In the genomic region with DNA sequence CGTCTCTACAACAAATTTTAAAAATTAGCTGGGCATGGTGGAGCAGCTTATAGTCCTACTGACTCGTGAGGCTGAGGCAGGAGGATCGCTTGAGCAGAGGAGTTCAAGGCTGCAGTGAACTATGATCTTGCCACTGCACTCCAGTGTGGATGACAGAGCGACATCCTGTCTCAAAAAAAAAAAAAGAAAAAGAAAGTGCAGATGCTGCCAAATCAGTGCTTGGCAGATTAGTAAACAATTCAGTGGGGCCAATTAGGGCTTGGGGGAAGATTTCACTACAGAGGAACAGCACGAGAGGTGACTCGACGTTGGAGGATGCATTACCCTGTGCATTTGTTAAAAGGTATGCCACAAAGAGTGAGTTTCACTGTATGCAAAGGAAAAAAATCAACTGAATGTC, we compare ENCODE assay signal across 26 cellular contexts. TPM values are rescaled to one million over a fixed set of nuclear protein-coding genes. Genes with fewer than 3 reads are reported as not detected.
DNase-seq lines count a peak whose midpoint lies in the region; ATAC-seq, FAIRE-seq and TF ChIP-seq lines count a peak whose summit lies in the region.
"Had no signal": no experiment of that assay in that cellular context is flagged by ENCODE, and none has a peak within 500 bp of the region (broad histone marks: within the 10 kb centered on the region; RNA-seq: fewer than 3 reads in every experiment).

No MANE protein-coding gene starts in this region.

- H3K4me3 ChIP-seq in GM23248 (no peak overlapping the region), HepG2 (replicated peaks in 1 of 3; ENCODE audit: insufficient read depth in 1 of 3, low read depth in 2 of 3, low read length in 3 of 3) (no peak overlapping the region), aorta (ENCODE audit: low read length in 2 of 2) (no peak overlapping the region), gastroesophageal sphincter (no peak overlapping the region)
- H3K4me3 ChIP-seq: gastrocnemius medialis, GM23338, MG63, Peyer's patch, SJSA1, upper lobe of left lung had no signal

- H3K36me3 Mint-ChIP-seq in activated T-helper 17 cell treated with anti-CD3 and anti-CD28 coated beads, Interleukin-2, amount 50 U/mL, for 72 hours (ENCODE audit: low read depth), result no peaks in the 10 kb centered on the region
- H3K36me3 Mint-ChIP-seq in T-helper 2 cell treated with Interferon-gamma antibody and Interleukin-4, amounts not matched to agents 5 μg/mL and 100 μg/mL, for 36 hours (ENCODE audit: low read depth), result no peaks in the 10 kb centered on the region

- no peaks in the 10 kb centered on the region for H3K9me3 Mint-ChIP-seq in activated T-helper 17 cell treated with anti-CD3 and anti-CD28 coated beads, Interleukin-2, amount 50 U/mL, for 72 hours
- H3K9me3 Mint-ChIP-seq in T-helper 2 cell treated with Interferon-gamma antibody and Interleukin-4, amounts not matched to agents 5 μg/mL and 100 μg/mL, for 36 hours, result no peaks in the 10 kb centered on the region
- H3K9me3 Mint-ChIP-seq: activated B cell treated with CpG ODN at 0.5 μM for 24 hours; activated CD4-positive, alpha-beta memory T cell treated with anti-CD3 and anti-CD28 coated beads, Interleukin-2, amount 10 ng/mL, durations not matched to agents 7 days and 5 days had no signal

- no peak for FAIRE-seq in HepG2 (lab: Jason Lieb, UNC)
- no peak for FAIRE-seq in H54 (lab: Jason Lieb, UNC)
- FAIRE-seq: astrocyte, keratinocyte had no signal

- WGBS in GM23248 (ENCODE audit: low coverage in 1 of 2, low lambda C conversion rate in 2 of 2, missing lambda C conversion rate in 2 of 2), 2 experiments, result 39 to 42% methylated on average over 7 of the region's 7 CpGs
- WGBS in HepG2 (ENCODE audit: low lambda C conversion rate), result 21% methylated on average over 7 of the region's 7 CpGs
- 79 to 81% methylated on average over 7 of the region's 7 CpGs for WGBS in aorta, 2 donors
- WGBS in gastroesophageal sphincter (ENCODE audit: low coverage in 1 of 2), 2 donors, result 55 to 59% methylated on average over 5 to 7 of the region's 7 CpGs

- H2AFZ ChIP-seq in GM23248 (no peak overlapping the region), HepG2 (ENCODE audit: low read length) (no peak overlapping the region)
- H2AFZ ChIP-seq: GM23338 had no signal

- POLR2A ChIA-PET in HepG2 (lab: Yijun Ruan, JAX), result no interaction called here

- H3K4me3 Mint-ChIP-seq in activated T-helper 17 cell treated with anti-CD3 and anti-CD28 coated beads, Interleukin-2, amount 50 U/mL, for 72 hours, result no peak overlapping the region
- no peak overlapping the region for H3K4me3 Mint-ChIP-seq in T-helper 2 cell treated with Interferon-gamma antibody and Interleukin-4, amounts not matched to agents 5 μg/mL and 100 μg/mL, for 36 hours
- H3K4me3 Mint-ChIP-seq: activated B cell treated with CpG ODN at 0.5 μM for 24 hours; activated CD4-positive, alpha-beta memory T cell treated with anti-CD3 and anti-CD28 coated beads, Interleukin-2, amount 10 ng/mL, durations not matched to agents 7 days and 5 days; GM23338 had no signal

- no peaks in the 10 kb centered on the region for H4K20me1 ChIP-seq in GM23248 (ENCODE audit: insufficient read depth)
- H4K20me1 ChIP-seq in HepG2 (ENCODE audit: insufficient read depth, low read length), result no peaks in the 10 kb centered on the region

- no TSS peak for BruUV-seq in HepG2 (replicated peaks; lab: Mats Ljungman, UMichigan)

- H3K27ac Mint-ChIP-seq in activated T-helper 17 cell treated with anti-CD3 and anti-CD28 coated beads, Interleukin-2, amount 50 U/mL, for 72 hours, result no peak overlapping the region
- H3K27ac Mint-ChIP-seq in T-helper 2 cell treated with Interferon-gamma antibody and Interleukin-4, amounts not matched to agents 5 μg/mL and 100 μg/mL, for 36 hours, result no peak overlapping the region
- H3K27ac Mint-ChIP-seq: activated B cell treated with CpG ODN at 0.5 μM for 24 hours; activated CD4-positive, alpha-beta memory T cell treated with anti-CD3 and anti-CD28 coated beads, Interleukin-2, amount 10 ng/mL, durations not matched to agents 7 days and 5 days; GM23338 had no signal

- in situ Hi-C loops in Caki2 (cut with HindIII; ENCODE audit: low pct_unique_long_range_greater_than_20kb, low sequenced_read_pairs) (no loop called here), GM23248 (cut with MboI) (no loop called here), HepG2 (cut with HindIII; ENCODE audit: extremely low pct_ligation_motif_present, low pct_unique_long_range_greater_than_20kb) (no loop called here)

- H3F3A ChIP-seq in GM23248 (ENCODE audit: insufficient read depth), result peaks cover 7% of the 10 kb centered on the region; the same call in 1 of the 2 replicates

- no peak overlapping the region for H3K27ac ChIP-seq in GM23248
- H3K27ac ChIP-seq in HepG2 (ENCODE audit: extremely low read length, insufficient read depth, low read length), result no peak overlapping the region
- H3K27ac ChIP-seq in aorta (ENCODE audit: low read depth in 1 of 2, low read length in 2 of 2), result no peak overlapping the region
- no peak overlapping the region for H3K27ac ChIP-seq in gastroesophageal sphincter
- H3K27ac ChIP-seq: gastrocnemius medialis, Peyer's patch, SJSA1, upper lobe of left lung had no signal

- H3K9ac ChIP-seq in GM23248, result no peak overlapping the region
- H3K9ac ChIP-seq in HepG2 (ENCODE audit: insufficient read depth, low read depth, low read length), result no peak overlapping the region

- no peaks in the 10 kb centered on the region for H3K4me1 Mint-ChIP-seq in activated T-helper 17 cell treated with anti-CD3 and anti-CD28 coated beads, Interleukin-2, amount 50 U/mL, for 72 hours
- no peaks in the 10 kb centered on the region for H3K4me1 Mint-ChIP-seq in T-helper 2 cell treated with Interferon-gamma antibody and Interleukin-4, amounts not matched to agents 5 μg/mL and 100 μg/mL, for 36 hours (ENCODE audit: low read depth)
- H3K4me1 Mint-ChIP-seq: activated B cell treated with CpG ODN at 0.5 μM for 24 hours had no signal

- DNase-seq in Caki2 (ENCODE audit: low read depth) (peak; percentile 3), GM23248 (peak; percentile 29), HepG2 (ENCODE audit: low spot score) (no peak), aorta (no peak), H54 (ENCODE audit: insufficient read length, low spot score) (no peak)
- no peak for DNase-seq in T-helper 2 cell treated with Interferon-gamma antibody and Interleukin-4, amounts not matched to agents 5 μg/mL and 100 μg/mL, for 36 hours (ENCODE audit: low spot score)
- DNase-seq: activated B cell treated with CpG ODN at 0.5 μM for 24 hours; activated CD4-positive, alpha-beta memory T cell treated with anti-CD3 and anti-CD28 coated beads, Interleukin-2, amount 10 ng/mL, durations not matched to agents 7 days and 5 days; activated naive CD4-positive, alpha-beta T cell treated with Interleukin-2 at 50 U/mL for 16 hours; activated T-cell treated with anti-CD3 and anti-CD28 coated beads for 4 hours; AML-193; cerebellar nuclear complex; COR-L47; gastrocnemius medialis; MG63; NCI-H1930; occipital lobe; Peyer's patch; stimulated activated CD4-positive, alpha-beta T cell treated with anti-CD3 and anti-CD28 coated beads, Interleukin-12 subunit alpha, Interleukin-12 subunit beta, amount 100 ng/mL, for 4 hours; upper lobe of left lung had no signal

- H3K27me3 Mint-ChIP-seq in activated T-helper 17 cell treated with anti-CD3 and anti-CD28 coated beads, Interleukin-2, amount 50 U/mL, for 72 hours, result peaks cover 18% of the 10 kb centered on the region
- peaks cover 35% of the 10 kb centered on the region for H3K27me3 Mint-ChIP-seq in T-helper 2 cell treated with Interferon-gamma antibody and Interleukin-4, amounts not matched to agents 5 μg/mL and 100 μg/mL, for 36 hours (ENCODE audit: low read depth)

- H3K36me3 ChIP-seq in GM23248 (ENCODE audit: low read depth) (no peaks in the 10 kb centered on the region), HepG2 (replicated peaks in 1 of 2; ENCODE audit: control insufficient read depth in 1 of 2, insufficient read depth in 2 of 2, low read length in 2 of 2) (no peaks in the 10 kb centered on the region), aorta (ENCODE audit: control insufficient read depth in 1 of 2, insufficient read depth in 2 of 2, low read length in 1 of 2) (no peaks in the 10 kb centered on the region), gastroesophageal sphincter (no peaks in the 10 kb centered on the region)
- H3K36me3 ChIP-seq: gastrocnemius medialis, MG63, Peyer's patch, SJSA1, upper lobe of left lung had no signal

- intact Hi-C loops in HepG2 (cut with micrococcal nuclease; ENCODE audit: unreplicated experiment), result no loop called here
- intact Hi-C loops in aorta (cut with DNase I), result no loop called here

- no peak for TF ChIP-seq RAD21 in HepG2 (CRISPR knock-in tag; IDR thresholded peaks at IDR 0.05)

- no peak for TF ChIP-seq POLR2A in HepG2 (IDR thresholded peaks at IDR 0.05; ENCODE audit: insufficient read depth in 1 of 2, low read depth in 2 of 2, low read length in 2 of 2)
- TF ChIP-seq POLR2A in gastroesophageal sphincter (IDR thresholded peaks at IDR 0.05), result no peak
- TF ChIP-seq POLR2A in H54 (IDR thresholded peaks at IDR 0.05; ENCODE audit: low read depth, low read length), result no peak

- ATAC-seq in activated T-helper 17 cell treated with anti-CD3 and anti-CD28 coated beads, Interleukin-2, amount 50 U/mL, for 72 hours (replicated peaks), result peak; percentile 16
- ATAC-seq in HepG2, result no peak
- ATAC-seq in aorta (ENCODE audit: low FRiP score), result no peak
- no peak for ATAC-seq in gastroesophageal sphincter
- ATAC-seq: gastrocnemius medialis, GM23338 had no signal

- H3K4me1 ChIP-seq in GM23248 (ENCODE audit: insufficient read depth), result peaks cover 8% of the 10 kb centered on the region
- H3K4me1 ChIP-seq in HepG2 (ENCODE audit: insufficient read depth, low read length), result peaks cover 6% of the 10 kb centered on the region
- H3K4me1 ChIP-seq in aorta (ENCODE audit: control insufficient read depth in 1 of 2, insufficient read depth in 2 of 2, low read length in 2 of 2), result no peaks in the 10 kb centered on the region
- no peaks in the 10 kb centered on the region for H3K4me1 ChIP-seq in gastroesophageal sphincter
- H3K4me1 ChIP-seq: gastrocnemius medialis, Peyer's patch, upper lobe of left lung had no signal

- TF ChIP-seq CTCF in HepG2 (CRISPR knock-in tag; IDR thresholded peaks at IDR 0.05), result no peak
- TF ChIP-seq CTCF in gastroesophageal sphincter (IDR thresholded peaks at IDR 0.05), result no peak

- H3K27me3 ChIP-seq in GM23248 (replicated peaks; ENCODE audit: insufficient read depth) (no peaks in the 10 kb centered on the region), HepG2 (ENCODE audit: control insufficient read depth in 1 of 2, insufficient read depth in 2 of 2, low read length in 2 of 2) (peaks cover 0 to 23% of the 10 kb centered on the region in 2 experiments; a peak in 2 of 5 replicates), aorta (ENCODE audit: control insufficient read depth in 1 of 2, insufficient read depth in 2 of 2, low read length in 1 of 2) (no peaks in the 10 kb centered on the region), gastroesophageal sphincter (peaks cover 14% of the 10 kb centered on the region)
- H3K27me3 ChIP-seq: MG63, Peyer's patch had no signal

- H3K9me2 ChIP-seq in GM23248 (ENCODE audit: insufficient read depth), result no peaks in the 10 kb centered on the region

- no peak overlapping the region for H3K4me2 ChIP-seq in GM23248 (ENCODE audit: unreplicated experiment)
- no peak overlapping the region for H3K4me2 ChIP-seq in HepG2 (ENCODE audit: low read depth, low read length)
- H3K4me2 ChIP-seq: GM23338 had no signal

- H3K9me3 ChIP-seq in GM23248 (ENCODE audit: low read depth) (no peaks in the 10 kb centered on the region), HepG2 (ENCODE audit: low read length) (no peaks in the 10 kb centered on the region), aorta (ENCODE audit: control insufficient read depth, low read length) (no peaks in the 10 kb centered on the region), gastroesophageal sphincter (no peaks in the 10 kb centered on the region)
- H3K9me3 ChIP-seq: gastrocnemius medialis, MG63, Peyer's patch, SJSA1, upper lobe of left lung had no signal

- no peaks in the 10 kb centered on the region for H3K79me2 ChIP-seq in GM23248 (ENCODE audit: insufficient read depth)
- no peaks in the 10 kb centered on the region for H3K79me2 ChIP-seq in HepG2 (ENCODE audit: insufficient read depth, low read length)

- no peak for TF ChIP-seq EP300 in HepG2 (IDR thresholded peaks at IDR 0.05; ENCODE audit: low read depth in 2 of 2, low read length in 2 of 2)
- no peak for TF ChIP-seq EP300 in HepG2 (CRISPR knock-in tag; IDR thresholded peaks at IDR 0.05; ENCODE audit: borderline replicate concordance)
- TF ChIP-seq EP300 in gastroesophageal sphincter (IDR thresholded peaks at IDR 0.05), result no peak

- CTCF ChIA-PET in HepG2 (lab: Yijun Ruan, JAX; ENCODE audit: low intra/inter-chr PET ratio, low total read pairs), result no interaction called here

RNA-seq across cellular contexts. Expression of a gene that starts 31.5 kb away (rescaled TPM):
- not detected in 2 replicates for total RNA-seq in Caki2 (2014; rRNA removed; shearing (Covaris generic); ENCODE audit: low replicate concordance)
- total RNA-seq in GM23248 (2014; rRNA removed; shearing (Covaris generic)), result 0.43 and 0.89 TPM in 2 replicates
- polyA plus RNA-seq in GM23248 (2016; fragmentation: Nextera tagmentation; extraction: Ambion mirVana) (0.28 and 0.42 TPM in 2 replicates), HepG2 (2011; rRNA removed) (0.09 and 0.12 TPM in 2 replicates), aorta (1 to 10 TPM; 1.3 to 1.8 TPM)
- 1 to 10 TPM; 1.8 TPM for total RNA-seq in activated T-helper 17 cell treated with anti-CD3 and anti-CD28 coated beads, Interleukin-2, amount 50 U/mL, for 72 hours
- total RNA-seq in HepG2 (2016; rRNA removed; fragmentation: Illumina TruSeq; extraction: Trizol) (not detected in 2 replicates), aorta (1 to 10 TPM; 6.1 to 7.4 TPM), gastroesophageal sphincter (1 to 10 TPM in 3 of 4 donors, under 1 TPM in 1; 0.25 to 1.5 (median 1.3) TPM)
- not detected in 2 replicates for total RNA-seq in HepG2 (2016; cell fraction: cytosol; rRNA removed; fragmentation: Illumina TruSeq; extraction: Trizol; ENCODE audit: low read depth)
- not detected in 2 replicates for total RNA-seq in HepG2 (2016; cell fraction: insoluble cytoplasmic fraction; rRNA removed; fragmentation: Illumina TruSeq; extraction: Trizol)
- total RNA-seq in HepG2 (2016; cell fraction: membrane; rRNA removed; fragmentation: Illumina TruSeq; extraction: Trizol), result not detected in 2 replicates
- total RNA-seq in HepG2 (2016; cell fraction: nucleus; rRNA removed; fragmentation: Illumina TruSeq; extraction: Trizol), result not detected in 2 replicates
- 0.05 TPM in 1 of 2 replicates, not detected in the other for polyA plus RNA-seq in HepG2 (2011; cell fraction: cytosol; rRNA removed)
- polyA plus RNA-seq in HepG2 (2011; cell fraction: nucleus; rRNA removed), result 0.21 and 0.40 TPM in 2 replicates
- polyA plus RNA-seq in HepG2 (2012), result 0.04 TPM in 1 of 2 replicates, not detected in the other
- polyA plus RNA-seq in HepG2 (2016; cell fraction: cytosol; fragmentation: Illumina TruSeq; extraction: Trizol; ENCODE audit: low read depth), result not detected in 2 replicates
- not detected in 2 replicates for polyA plus RNA-seq in HepG2 (2016; cell fraction: insoluble cytoplasmic fraction; fragmentation: Illumina TruSeq; extraction: Trizol; ENCODE audit: low read depth)
- not detected in 2 replicates for polyA plus RNA-seq in HepG2 (2016; cell fraction: membrane; fragmentation: Illumina TruSeq; extraction: Trizol; ENCODE audit: low read depth)
- polyA plus RNA-seq in HepG2 (2016; cell fraction: nucleus; fragmentation: Illumina TruSeq; extraction: Trizol; ENCODE audit: insufficient read depth, low read depth), result 0.68 and 0.77 TPM in 2 replicates
- polyA minus RNA-seq in HepG2 (2011; rRNA and poly(A)+ RNA removed; ENCODE audit: low replicate concordance), result 0.04 and 0.54 TPM in 2 replicates
- not detected in 2 replicates for polyA minus RNA-seq in HepG2 (2011; cell fraction: cytosol; rRNA and poly(A)+ RNA removed)
- 0.25 and 0.26 TPM in 2 replicates for polyA minus RNA-seq in HepG2 (2011; cell fraction: nucleus; rRNA and poly(A)+ RNA removed)
- total RNA-seq: GM23338 had no signal

RNA-seq across cellular contexts. Expression of a gene that starts 35.6 kb away (rescaled TPM):
- 112 and 166 TPM in 2 replicates for total RNA-seq in Caki2 (2014; rRNA removed; shearing (Covaris generic); ENCODE audit: low replicate concordance)
- total RNA-seq in GM23248 (2014; rRNA removed; shearing (Covaris generic)), result 1,466 and 1,589 TPM in 2 replicates
- polyA plus RNA-seq in GM23248 (2016; fragmentation: Nextera tagmentation; extraction: Ambion mirVana), result 1,706 and 1,740 TPM in 2 replicates
- total RNA-seq in activated T-helper 17 cell treated with anti-CD3 and anti-CD28 coated beads, Interleukin-2, amount 50 U/mL, for 72 hours, result 10 to 100 TPM; 27.5 to 41.7 TPM
- total RNA-seq in HepG2 (2016; rRNA removed; fragmentation: Illumina TruSeq; extraction: Trizol), result 142 and 252 TPM in 2 replicates
- 15.1 and 15.2 TPM in 2 replicates for total RNA-seq in HepG2 (2016; cell fraction: cytosol; rRNA removed; fragmentation: Illumina TruSeq; extraction: Trizol; ENCODE audit: low read depth)
- total RNA-seq in HepG2 (2016; cell fraction: insoluble cytoplasmic fraction; rRNA removed; fragmentation: Illumina TruSeq; extraction: Trizol), result 133 and 260 TPM in 2 replicates
- 44.5 and 53.3 TPM in 2 replicates for total RNA-seq in HepG2 (2016; cell fraction: membrane; rRNA removed; fragmentation: Illumina TruSeq; extraction: Trizol)
- total RNA-seq in HepG2 (2016; cell fraction: nucleus; rRNA removed; fragmentation: Illumina TruSeq; extraction: Trizol), result 214 and 252 TPM in 2 replicates
- 136 and 198 TPM in 2 replicates for polyA plus RNA-seq in HepG2 (2011; rRNA removed)
- polyA plus RNA-seq in HepG2 (2011; cell fraction: cytosol; rRNA removed), result 96.7 and 147 TPM in 2 replicates
- polyA plus RNA-seq in HepG2 (2011; cell fraction: nucleus; rRNA removed), result 33.4 and 42.7 TPM in 2 replicates
- 236 and 237 TPM in 2 replicates for polyA plus RNA-seq in HepG2 (2012)
- polyA plus RNA-seq in HepG2 (2016; cell fraction: cytosol; fragmentation: Illumina TruSeq; extraction: Trizol; ENCODE audit: low read depth), result 12.0 and 12.8 TPM in 2 replicates
- 135 and 140 TPM in 2 replicates for polyA plus RNA-seq in HepG2 (2016; cell fraction: insoluble cytoplasmic fraction; fragmentation: Illumina TruSeq; extraction: Trizol; ENCODE audit: low read depth)
- polyA plus RNA-seq in HepG2 (2016; cell fraction: membrane; fragmentation: Illumina TruSeq; extraction: Trizol; ENCODE audit: low read depth), result 30.9 and 36.3 TPM in 2 replicates
- 282 and 283 TPM in 2 replicates for polyA plus RNA-seq in HepG2 (2016; cell fraction: nucleus; fragmentation: Illumina TruSeq; extraction: Trizol; ENCODE audit: insufficient read depth, low read depth)
- 58.1 and 85.7 TPM in 2 replicates for polyA minus RNA-seq in HepG2 (2011; rRNA and poly(A)+ RNA removed; ENCODE audit: low replicate concordance)
- 156 and 168 TPM in 2 replicates for polyA minus RNA-seq in HepG2 (2011; cell fraction: cytosol; rRNA and poly(A)+ RNA removed)
- polyA minus RNA-seq in HepG2 (2011; cell fraction: nucleus; rRNA and poly(A)+ RNA removed), result 92.3 and 101 TPM in 2 replicates
- total RNA-seq in aorta, result 100 to 1,000 TPM; 206 to 267 TPM
- polyA plus RNA-seq in aorta, result 100 to 1,000 TPM; 145 to 164 TPM
- 100 to 1,000 TPM; 146 to 274 (median 235) TPM for total RNA-seq in gastroesophageal sphincter

Comparison
In these comparisons a context has a peak if more than half of its experiments do, and no peak if none do; other contexts are left out.
1. DNase-seq: peak in Caki2 (single experiment) and GM23248 (single experiment); none in HepG2 (single experiment), aorta (0 of 2), T-helper 2 cell treated with Interferon-gamma antibody and Interleukin-4, amounts not matched to agents 5 μg/mL and 100 μg/mL, for 36 hours (single experiment) and H54 (single experiment).